ENCODE assay signal across 11 cellular contexts in the genomic region with DNA sequence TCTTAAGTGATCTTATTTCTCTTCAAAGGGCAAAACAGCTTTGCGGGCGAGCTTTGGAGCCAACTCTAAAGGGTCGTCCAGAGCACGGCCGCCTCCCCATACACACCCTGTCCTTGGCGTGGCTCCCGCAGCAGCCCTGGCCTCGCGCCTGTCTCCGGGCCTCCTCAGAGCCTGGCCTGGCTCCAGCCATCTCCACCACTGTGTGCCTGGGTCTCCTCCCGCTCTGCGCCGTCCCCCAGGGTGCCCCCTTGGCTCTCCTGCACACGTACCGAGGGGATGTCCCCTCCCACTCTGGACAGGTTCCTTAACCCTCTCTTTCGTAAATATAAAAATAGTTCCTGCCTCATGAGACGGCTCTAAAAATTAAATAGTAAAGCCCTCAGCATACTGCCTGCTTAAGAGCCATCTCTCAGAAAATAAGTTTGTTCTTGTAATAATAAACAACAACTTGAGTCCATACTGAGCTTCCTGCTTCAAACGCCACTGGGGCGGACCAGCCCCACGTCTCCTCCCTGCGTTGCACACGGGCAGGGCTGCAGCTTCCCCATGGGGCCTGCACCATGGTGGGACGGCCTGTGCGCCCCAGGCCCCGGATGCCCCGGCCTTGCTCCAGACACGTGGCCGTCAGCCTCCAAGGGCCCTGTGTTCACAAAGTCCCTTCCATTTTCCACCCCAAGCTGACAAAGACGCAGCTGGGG.
A peak's percentile ranks its signal among the peaks of the same experiment; 100 is the strongest.
DNase-seq lines count a peak whose midpoint lies in the region; ATAC-seq and TF ChIP-seq lines count a peak whose summit lies in the region.
"Had no signal": no experiment of that assay in that cellular context is flagged by ENCODE, and none has a peak within 500 bp of the region (broad histone marks: within the 10 kb centered on the region; RNA-seq: fewer than 3 reads in every experiment).

No MANE protein-coding gene starts in this region.

- WGBS in upper lobe of left lung, 2 donors = 48 to 52% methylated on average over 21 to 29 of the region's 29 CpGs

- TF ChIP-seq POLR2A in upper lobe of left lung (IDR thresholded peaks at IDR 0.05) = no peak

- peaks cover 0 to 12% of the 10 kb centered on the region in 2 donors for H3K9me3 ChIP-seq in ascending aorta
- H3K9me3 ChIP-seq in upper lobe of left lung = peaks cover 0 to 6% (median 0%) of the 10 kb centered on the region in 4 donors

- peak overlapping the region; percentile 90 to 91 for H3K27ac ChIP-seq in ascending aorta
- H3K27ac ChIP-seq in upper lobe of left lung = peak overlapping the region in 3 of 4 donors; percentile 35 to 74 (median 74)

- H3K4me1 ChIP-seq in ascending aorta (peaks cover 13 to 46% of the 10 kb centered on the region in 2 donors), upper lobe of left lung (peaks cover 15 to 23% (median 20%) of the 10 kb centered on the region in 4 donors)

- ATAC-seq in Right ventricle myocardium inferior = peak; percentile 96
- peak; percentile 80 to 90 for ATAC-seq in upper lobe of left lung (ENCODE audit: low FRiP score in 2 of 2)
- no peak for ATAC-seq in HG03442 (IDR thresholded peaks at IDR 0.05; ENCODE audit: unreplicated experiment)

- intact Hi-C loops in ascending aorta (cut with DNase I) = loop anchor here (1.0 kb wide), 1 partner anchor 21 kb away; no protein-coding TSS in a partner anchor
- intact Hi-C loops in Right ventricle myocardium inferior (cut with DNase I) = no loop called here

- H3K27me3 Mint-ChIP-seq in type B pancreatic cell = no peaks in the 10 kb centered on the region
- peaks cover 0 to 4% (median 0%) of the 10 kb centered on the region in 3 donors for H3K27me3 Mint-ChIP-seq in immature natural killer cell (ENCODE audit: low read depth in 3 of 3)
- H3K27me3 Mint-ChIP-seq: dendritic cell treated with granulocyte-macrophage colony-stimulating factor and Interleukin-4, amounts not matched to agents 40 ng/mL and 50 ng/mL, for 4 days had no signal

- no peak overlapping the region for H3K27ac Mint-ChIP-seq in type B pancreatic cell
- H3K27ac Mint-ChIP-seq in immature natural killer cell = no peak overlapping the region
- H3K27ac Mint-ChIP-seq: dendritic cell treated with granulocyte-macrophage colony-stimulating factor and Interleukin-4, amounts not matched to agents 40 ng/mL and 50 ng/mL, for 4 days had no signal

- H3K4me3 Mint-ChIP-seq in type B pancreatic cell (no peak overlapping the region), immature natural killer cell (no peak overlapping the region)
- H3K4me3 Mint-ChIP-seq: dendritic cell treated with granulocyte-macrophage colony-stimulating factor and Interleukin-4, amounts not matched to agents 40 ng/mL and 50 ng/mL, for 4 days had no signal

- H3K36me3 Mint-ChIP-seq in type B pancreatic cell = no peaks in the 10 kb centered on the region
- no peaks in the 10 kb centered on the region for H3K36me3 Mint-ChIP-seq in immature natural killer cell

- peak overlapping the region in 1 of 2 donors; percentile 9 for H3K4me3 ChIP-seq in ascending aorta
- H3K4me3 ChIP-seq in upper lobe of left lung = no peak overlapping the region

- H3K4me1 Mint-ChIP-seq in type B pancreatic cell (ENCODE audit: unreplicated experiment) (no peaks in the 10 kb centered on the region), immature natural killer cell (no peaks in the 10 kb centered on the region)

- TF ChIP-seq EP300 in upper lobe of left lung (IDR thresholded peaks at IDR 0.05) = no peak

- no peak for TF ChIP-seq CTCF in ascending aorta (IDR thresholded peaks at IDR 0.05)
- TF ChIP-seq CTCF in upper lobe of left lung (IDR thresholded peaks at IDR 0.05) = no peak
- no peak for TF ChIP-seq CTCF in type B pancreatic cell (conservative IDR thresholded peaks at IDR 0.05)

- H3K27me3 ChIP-seq in ascending aorta (no peaks in the 10 kb centered on the region), upper lobe of left lung (no peaks in the 10 kb centered on the region)

- DNase-seq in ascending aorta (ENCODE audit: low spot score in 2 of 2) = peak in 1 of 2 donors; percentile 92
- DNase-seq in Right ventricle myocardium inferior (ENCODE audit: missing footprints) = peak; percentile 93
- peak; percentile 93 for DNase-seq in mucosa of gallbladder (ENCODE audit: low spot score)
- DNase-seq in upper lobe of left lung = peak; percentile 83 to 94
- DNase-seq in type B pancreatic cell (ENCODE audit: extremely low spot score, unreplicated experiment) = no peak
- DNase-seq in NCI-H510A (lab: John Stamatoyannopoulos, UW) = no peak
- no peak for DNase-seq in immature natural killer cell
- DNase-seq: activated T-cell treated with anti-CD3 and anti-CD28 coated beads, Interleukin-2, amount 50 U/mL, for 48 hours; stimulated activated CD4-positive, alpha-beta T cell treated with anti-CD3 and anti-CD28 coated beads, Interleukin-2, amount 100 ng/mL, for 48 hours had no signal

- peaks cover 5% of the 10 kb centered on the region for H3K9me3 Mint-ChIP-seq in type B pancreatic cell
- peaks cover 0 to 10% (median 0%) of the 10 kb centered on the region in 6 donors for H3K9me3 Mint-ChIP-seq in immature natural killer cell

- H3K36me3 ChIP-seq in ascending aorta = no peaks in the 10 kb centered on the region
- no peaks in the 10 kb centered on the region for H3K36me3 ChIP-seq in upper lobe of left lung

Comparison
In these comparisons a context has a peak if more than half of its experiments do, and no peak if none do; other contexts are left out.
1. DNase-seq: peak in Right ventricle myocardium inferior (single experiment), mucosa of gallbladder (single experiment) and upper lobe of left lung (2 of 2); none in type B pancreatic cell (single experiment), NCI-H510A (single experiment) and immature natural killer cell (0 of 3).